Comparison of ENCODE assay signal across 23 cellular contexts in genomic region chr10:8638088-8638672, GRCh38.
"Had no signal": no experiment of that assay in that cellular context is flagged by ENCODE, and none has a peak within 500 bp of the region (broad histone marks: within the 10 kb centered on the region; RNA-seq: fewer than 3 reads in every experiment).

No MANE protein-coding gene starts in this region.

- H3K9me3 ChIP-seq: MG63 had no signal

- H3K36me3 ChIP-seq: MG63 had no signal

- H3K27me3 ChIP-seq: MG63 had no signal

- DNase-seq: IMR-90, Karpas-422, KG1, MG63, NCI-H1092, NCI-H1105 treated with DMSO at 0.1 percent for 48 hours, NCI-H1417 treated with DMSO at 0.1 percent for 48 hours, NCI-H146, NCI-H1694 treated with DMSO at 0.1 percent for 48 hours, NCI-H1930, NCI-H2081, NCI-H2107, NCI-H2227 treated with DMSO at 0.1 percent for 48 hours, NCI-H446, NCI-H510A, NCI-H524 treated with DMSO at 0.1 percent for 48 hours, NCI-H69, NCI-H774, Right ventricle myocardium superior, RPMI8226, SIG-M5 had no signal

- ATAC-seq: HepG2, SK-N-SH treated with all-trans-retinoic acid at 6 μM for 48 hours had no signal

- H3K4me3 ChIP-seq: MG63 had no signal
